ENCODE assay signal across 23 cellular contexts in genomic region chr22:19967850-19968449, GRCh38. TPM values are rescaled to one million over a fixed set of nuclear protein-coding genes. Genes with fewer than 3 reads are reported as not detected.
DNase-seq lines count a peak whose midpoint lies in the region; ATAC-seq, FAIRE-seq and TF ChIP-seq lines count a peak whose summit lies in the region.
"Had no signal": no experiment of that assay in that cellular context is flagged by ENCODE, and none has a peak within 500 bp of the region (broad histone marks: within the 10 kb centered on the region; RNA-seq: fewer than 3 reads in every experiment).

No MANE protein-coding gene starts in this region.

- H3K4me1 ChIP-seq in left ventricle myocardium inferior (peaks cover 25% of the 10 kb centered on the region), K562 (replicated peaks in 1 of 2; ENCODE audit: control insufficient read depth in 2 of 2, insufficient read depth in 2 of 2, low read length in 2 of 2) (peaks cover 4 to 68% of the 10 kb centered on the region in 2 experiments; a peak in 4 of 5 replicates), osteoblast (ENCODE audit: insufficient read depth, low read length) (peaks cover 5% of the 10 kb centered on the region)
- H3K4me1 ChIP-seq: SJSA1 had no signal

- H3K27me3 ChIP-seq in left ventricle myocardium inferior (ENCODE audit: low read depth), result no peaks in the 10 kb centered on the region
- no peaks in the 10 kb centered on the region for H3K27me3 ChIP-seq in K562 (ENCODE audit: control insufficient read depth in 2 of 2, insufficient read depth in 2 of 2, low read length in 2 of 2)
- no peaks in the 10 kb centered on the region for H3K27me3 ChIP-seq in osteoblast (ENCODE audit: insufficient read depth, low read length)
- H3K27me3 ChIP-seq: Peyer's patch, SJSA1 had no signal

- TF ChIP-seq CTCF in left ventricle myocardium inferior (IDR thresholded peaks at IDR 0.05; ENCODE audit: borderline replicate concordance), result no peak
- no peak for TF ChIP-seq CTCF in K562 (IDR thresholded peaks at IDR 0.05 in 2 of 3, conservative IDR thresholded peaks at IDR 0.05 in 1 of 3; ENCODE audit: insufficient read depth in 2 of 3, low read depth in 1 of 3, low read length in 3 of 3)
- no peak for TF ChIP-seq CTCF in osteoblast (IDR thresholded peaks at IDR 0.05; ENCODE audit: extremely low read depth, low read depth, low read length)

- no peak for TF ChIP-seq RAD21 in K562 (CRISPR knock-in tag; conservative IDR thresholded peaks at IDR 0.05 in 1 of 2, IDR thresholded peaks at IDR 0.05 in 1 of 2)

- ATAC-seq in Right ventricle myocardium inferior (no peak), K562 (no peak), HG02798 (IDR thresholded peaks at IDR 0.05; ENCODE audit: poor library complexity, unreplicated experiment) (no peak)

- WGBS in K562 (ENCODE audit: insufficient coverage, low coverage, missing lambda C conversion rate), result 88% methylated on average over 7 of the region's 7 CpGs

- peak; percentile 6 for DNase-seq in Right ventricle myocardium inferior (ENCODE audit: missing footprints)
- DNase-seq in left ventricle myocardium inferior, result no peak
- no peak for DNase-seq in K562 (ENCODE audit: extremely low read depth in 1 of 4, low spot score in 3 of 4)
- DNase-seq in osteoblast (ENCODE audit: insufficient read length, low spot score, missing footprints), result peak; percentile 73
- DNase-seq in HuH-7 (ENCODE audit: low spot score), result no peak
- DNase-seq: Calu3; CD8-positive, alpha-beta memory T cell; DMS153; H9; Karpas-422; MV-4-11; NCI-H1105 treated with DMSO at 0.1 percent for 48 hours; NCI-H2081; NCI-H2171; NCI-H345; NCI-H524; NCI-H82; Peyer's patch had no signal

- no peak overlapping the region for H3K4me3 ChIP-seq in left ventricle myocardium inferior
- H3K4me3 ChIP-seq in K562, result no peak overlapping the region
- H3K4me3 ChIP-seq in osteoblast (ENCODE audit: insufficient read depth, low read length), result no peak overlapping the region
- H3K4me3 ChIP-seq: Peyer's patch, SJSA1 had no signal

- H3K9me3 ChIP-seq in left ventricle myocardium inferior (replicated peaks) (no peaks in the 10 kb centered on the region), K562 (replicated peaks; ENCODE audit: control insufficient read depth, insufficient read depth, low read depth, low read length) (no peaks in the 10 kb centered on the region), osteoblast (ENCODE audit: low read depth, low read length) (no peaks in the 10 kb centered on the region)
- H3K9me3 ChIP-seq: Peyer's patch, SJSA1 had no signal

- POLR2A ChIA-PET in K562 (lab: Yijun Ruan, JAX), result interaction anchor here (0.6 to 13.7 kb wide), 4 partner anchors 12 to 159 kb away, joined by 3 to 115 read pairs (median 27); partner anchors contain the start of genes RANBP1 and TRMT2A

- TF ChIP-seq EP300 in K562 (IDR thresholded peaks at IDR 0.05; ENCODE audit: low read length), result no peak

- no peak for FAIRE-seq in K562 (lab: Jason Lieb, UNC)
- FAIRE-seq: GM12891, HTR-8/SVneo had no signal

- CTCF ChIA-PET in K562 (lab: Yijun Ruan, JAX; ENCODE audit: low intra/inter-chr PET ratio), result interaction anchor here (0.6 to 1.1 kb wide), 4 partner anchors 41 to 161 kb away, joined by 3 to 6 read pairs (median 3); no protein-coding TSS in a partner anchor

- peaks cover 38% of the 10 kb centered on the region; the same call in 1 of the 2 replicates for H4K20me1 ChIP-seq in K562 (replicated peaks; ENCODE audit: control insufficient read depth, insufficient read depth, low read length)
- H4K20me1 ChIP-seq in osteoblast (ENCODE audit: insufficient read depth, low read length), result peaks cover 11% of the 10 kb centered on the region

- BruUV-seq in K562 (replicated peaks; lab: Mats Ljungman, UMichigan), result no TSS peak

- peak; percentile 42 for TF ChIP-seq POLR2A in K562 (conservative IDR thresholded peaks at IDR 0.05)

- H3K36me3 ChIP-seq in left ventricle myocardium inferior (peaks cover 84% of the 10 kb centered on the region), K562 (ENCODE audit: control insufficient read depth, insufficient read depth, low read length) (peaks cover 86% of the 10 kb centered on the region; the same call in 2 of the 3 replicates), osteoblast (ENCODE audit: insufficient read depth, low read length) (peaks cover 39% of the 10 kb centered on the region)

- H2AFZ ChIP-seq in K562 (ENCODE audit: low read depth, low read length), result no peak overlapping the region
- no peak overlapping the region for H2AFZ ChIP-seq in osteoblast (ENCODE audit: low read length)

- in situ Hi-C loops in K562 (cut with MboI), result no loop called here

- H3K9me1 ChIP-seq in K562 (ENCODE audit: control insufficient read depth, insufficient read depth, low read length), result peaks cover 3% of the 10 kb centered on the region

- H3K4me2 ChIP-seq in K562 (ENCODE audit: insufficient read depth, low read length) (no peak overlapping the region), osteoblast (ENCODE audit: insufficient read depth, low read length) (no peak overlapping the region)

- intact Hi-C loops in Right ventricle myocardium inferior (cut with DNase I), result loop anchor here (10.0 kb wide), 1 partner anchor 117 kb away; the partner anchor contains the start of gene DGCR8
- intact Hi-C loops in left ventricle myocardium inferior (cut with micrococcal nuclease), result no loop called here
- intact Hi-C loops in K562 (cut with micrococcal nuclease), result no loop called here

- H3K9ac ChIP-seq in K562 (ENCODE audit: insufficient read depth in 1 of 2, low read depth in 2 of 2, low read length in 2 of 2), result peak overlapping the region in 1 of 2 experiments; percentile 31; a peak in 1 of 4 replicates

- H3K79me2 ChIP-seq in K562 (ENCODE audit: control insufficient read depth, insufficient read depth, low read length), result no peaks in the 10 kb centered on the region
- H3K79me2 ChIP-seq in osteoblast (ENCODE audit: insufficient read depth, low read length), result no peaks in the 10 kb centered on the region

- H3K27ac ChIP-seq in left ventricle myocardium inferior (replicated peaks) (no peak overlapping the region), K562 (ENCODE audit: extremely low read depth, low read depth, low read length) (no peak overlapping the region), osteoblast (ENCODE audit: low read depth, low read length) (no peak overlapping the region)
- H3K27ac ChIP-seq: C4-2B, Peyer's patch, SJSA1 had no signal

RNA-seq across cellular contexts. Expression of gene TXNRD2, which starts 26.3 kb away (rescaled TPM):
- total RNA-seq in Right ventricle myocardium inferior (40.9 TPM), left ventricle myocardium inferior (35.2 TPM), K562 (2014; rRNA removed) (49.4 and 60.7 TPM in 2 replicates), K562 (2014; rRNA removed; fragmentation: Illumina TruSeq; extraction: Trizol) (25.1 and 32.6 TPM in 2 replicates), K562 (2015; rRNA removed; fragmentation: Illumina TruSeq; extraction: Trizol) (45.9 and 50.4 TPM in 2 replicates), K562 (2021) (78.2 and 80.2 TPM in 2 replicates), osteoblast (19.5 and 21.5 TPM in 2 replicates)
- 156 and 367 TPM in 2 replicates for total RNA-seq in K562 (2011; cell fraction: chromatin; rRNA removed; ENCODE audit: low replicate concordance)
- total RNA-seq in K562 (2011; cell fraction: nucleolus; rRNA removed), result 176 and 216 TPM in 2 replicates
- total RNA-seq in K562 (2011; cell fraction: nucleoplasm; rRNA removed), result 160 and 165 TPM in 2 replicates
- polyA plus RNA-seq in K562 (2011; rRNA removed) (50.2 and 93.6 TPM in 2 replicates), K562 (2014; fragmentation: Illumina TruSeq; extraction: Trizol) (45.0 and 66.1 TPM in 2 replicates), K562 (2014; fragmentation: Nextera tagmentation; extraction: Ambion mirVana) (1 to 10 TPM; 3.3 to 4.4 TPM), K562 (2014; rRNA removed) (52.5 and 57.0 TPM in 2 replicates)
- polyA plus RNA-seq in K562 (2011; cell fraction: cytosol; rRNA removed), result 84.2 and 98.0 TPM in 2 replicates
- polyA plus RNA-seq in K562 (2011; cell fraction: nucleus; rRNA removed), result 148 and 181 TPM in 2 replicates
- polyA plus RNA-seq in K562 (2012), result 83.1 and 83.5 TPM in 2 replicates
- 44.4 and 47.5 TPM in 2 replicates for polyA minus RNA-seq in K562 (2011; rRNA and poly(A)+ RNA removed)
- polyA minus RNA-seq in K562 (2011; cell fraction: cytosol; rRNA and poly(A)+ RNA removed), result 55.3 and 75.6 TPM in 2 replicates
- 57.4 and 103 TPM in 2 replicates for polyA minus RNA-seq in K562 (2011; cell fraction: nucleus; rRNA and poly(A)+ RNA removed)

RNA-seq across cellular contexts. Expression of gene COMT, which starts 26.4 kb away (rescaled TPM):
- total RNA-seq in Right ventricle myocardium inferior, result 104 TPM
- total RNA-seq in left ventricle myocardium inferior, result 81.5 TPM
- 125 and 360 TPM in 2 replicates for total RNA-seq in K562 (2011; cell fraction: chromatin; rRNA removed; ENCODE audit: low replicate concordance)
- 500 and 649 TPM in 2 replicates for total RNA-seq in K562 (2011; cell fraction: nucleolus; rRNA removed)
- 301 and 358 TPM in 2 replicates for total RNA-seq in K562 (2011; cell fraction: nucleoplasm; rRNA removed)
- 334 and 497 TPM in 2 replicates for total RNA-seq in K562 (2014; rRNA removed)
- total RNA-seq in K562 (2014; rRNA removed; fragmentation: Illumina TruSeq; extraction: Trizol), result 29.4 and 46.3 TPM in 2 replicates
- 155 and 156 TPM in 2 replicates for total RNA-seq in K562 (2015; rRNA removed; fragmentation: Illumina TruSeq; extraction: Trizol)
- 348 and 351 TPM in 2 replicates for total RNA-seq in K562 (2021)
- polyA plus RNA-seq in K562 (2011; rRNA removed), result 185 and 498 TPM in 2 replicates
- polyA plus RNA-seq in K562 (2011; cell fraction: cytosol; rRNA removed), result 652 and 657 TPM in 2 replicates
- polyA plus RNA-seq in K562 (2011; cell fraction: nucleus; rRNA removed), result 321 and 432 TPM in 2 replicates
- 279 and 699 TPM in 2 replicates for polyA plus RNA-seq in K562 (2012)
- 108 and 305 TPM in 2 replicates for polyA plus RNA-seq in K562 (2014; fragmentation: Illumina TruSeq; extraction: Trizol)
- 10 to 100 TPM; 12.5 to 39.6 TPM for polyA plus RNA-seq in K562 (2014; fragmentation: Nextera tagmentation; extraction: Ambion mirVana)
- polyA plus RNA-seq in K562 (2014; rRNA removed), result 263 and 317 TPM in 2 replicates
- polyA minus RNA-seq in K562 (2011; rRNA and poly(A)+ RNA removed), result 92.9 and 123 TPM in 2 replicates
- polyA minus RNA-seq in K562 (2011; cell fraction: cytosol; rRNA and poly(A)+ RNA removed), result 148 and 344 TPM in 2 replicates
- 63.8 and 154 TPM in 2 replicates for polyA minus RNA-seq in K562 (2011; cell fraction: nucleus; rRNA and poly(A)+ RNA removed)
- 220 and 288 TPM in 2 replicates for total RNA-seq in osteoblast

RNA-seq across cellular contexts. Expression of gene ARVCF, which starts 48.7 kb away (rescaled TPM):
- total RNA-seq in Right ventricle myocardium inferior (30.5 TPM), left ventricle myocardium inferior (25.4 TPM), K562 (2014; rRNA removed) (49.3 and 54.2 TPM in 2 replicates), K562 (2014; rRNA removed; fragmentation: Illumina TruSeq; extraction: Trizol) (2.2 and 4.5 TPM in 2 replicates), K562 (2015; rRNA removed; fragmentation: Illumina TruSeq; extraction: Trizol) (13.3 and 15.6 TPM in 2 replicates), K562 (2021) (46.5 and 50.6 TPM in 2 replicates), osteoblast (19.7 and 27.1 TPM in 2 replicates)
- 114 and 328 TPM in 2 replicates for total RNA-seq in K562 (2011; cell fraction: chromatin; rRNA removed; ENCODE audit: low replicate concordance)
- 214 and 270 TPM in 2 replicates for total RNA-seq in K562 (2011; cell fraction: nucleolus; rRNA removed)
- total RNA-seq in K562 (2011; cell fraction: nucleoplasm; rRNA removed), result 106 and 131 TPM in 2 replicates
- polyA plus RNA-seq in K562 (2011; rRNA removed) (35.2 and 71.6 TPM in 2 replicates), K562 (2014; fragmentation: Illumina TruSeq; extraction: Trizol) (8.0 and 15.9 TPM in 2 replicates), K562 (2014; fragmentation: Nextera tagmentation; extraction: Ambion mirVana) (under 1 TPM; 0.03 to 0.17 TPM), K562 (2014; rRNA removed) (42.5 and 97.4 TPM in 2 replicates)
- polyA plus RNA-seq in K562 (2011; cell fraction: cytosol; rRNA removed), result 134 and 673 TPM in 2 replicates
- 407 and 424 TPM in 2 replicates for polyA plus RNA-seq in K562 (2011; cell fraction: nucleus; rRNA removed)
- polyA plus RNA-seq in K562 (2012), result 30.0 and 31.2 TPM in 2 replicates
- 15.1 and 15.6 TPM in 2 replicates for polyA minus RNA-seq in K562 (2011; rRNA and poly(A)+ RNA removed)
- 24.6 and 52.4 TPM in 2 replicates for polyA minus RNA-seq in K562 (2011; cell fraction: cytosol; rRNA and poly(A)+ RNA removed)
- polyA minus RNA-seq in K562 (2011; cell fraction: nucleus; rRNA and poly(A)+ RNA removed), result 96.8 and 145 TPM in 2 replicates

RNA-seq across cellular contexts. Expression of gene TANGO2, which starts 53.0 kb away (rescaled TPM):
- 54.6 TPM for total RNA-seq in Right ventricle myocardium inferior
- total RNA-seq in left ventricle myocardium inferior, result 71.7 TPM
- 160 and 395 TPM in 2 replicates for total RNA-seq in K562 (2011; cell fraction: chromatin; rRNA removed; ENCODE audit: low replicate concordance)
- total RNA-seq in K562 (2011; cell fraction: nucleolus; rRNA removed), result 227 and 229 TPM in 2 replicates
- 196 and 211 TPM in 2 replicates for total RNA-seq in K562 (2011; cell fraction: nucleoplasm; rRNA removed)
- 70.1 and 95.8 TPM in 2 replicates for total RNA-seq in K562 (2014; rRNA removed)
- total RNA-seq in K562 (2014; rRNA removed; fragmentation: Illumina TruSeq; extraction: Trizol), result 36.1 and 45.9 TPM in 2 replicates
- 55.8 and 57.2 TPM in 2 replicates for total RNA-seq in K562 (2015; rRNA removed; fragmentation: Illumina TruSeq; extraction: Trizol)
- 94.1 and 97.3 TPM in 2 replicates for total RNA-seq in K562 (2021)
- polyA plus RNA-seq in K562 (2011; rRNA removed), result 94.9 and 115 TPM in 2 replicates
- 157 and 209 TPM in 2 replicates for polyA plus RNA-seq in K562 (2011; cell fraction: cytosol; rRNA removed)
- 157 and 195 TPM in 2 replicates for polyA plus RNA-seq in K562 (2011; cell fraction: nucleus; rRNA removed)
- polyA plus RNA-seq in K562 (2012), result 68.2 and 73.0 TPM in 2 replicates
- 88.3 and 89.4 TPM in 2 replicates for polyA plus RNA-seq in K562 (2014; fragmentation: Illumina TruSeq; extraction: Trizol)
- polyA plus RNA-seq in K562 (2014; fragmentation: Nextera tagmentation; extraction: Ambion mirVana), result 10 to 100 TPM; 15.5 to 17.5 TPM
- polyA plus RNA-seq in K562 (2014; rRNA removed), result 89.6 and 92.5 TPM in 2 replicates
- 130 and 186 TPM in 2 replicates for polyA minus RNA-seq in K562 (2011; rRNA and poly(A)+ RNA removed)
- 73.2 and 76.1 TPM in 2 replicates for polyA minus RNA-seq in K562 (2011; cell fraction: cytosol; rRNA and poly(A)+ RNA removed)
- 63.1 and 85.0 TPM in 2 replicates for polyA minus RNA-seq in K562 (2011; cell fraction: nucleus; rRNA and poly(A)+ RNA removed)
- total RNA-seq in osteoblast, result 41.8 and 43.8 TPM in 2 replicates

Comparison
In these comparisons a context has a peak if more than half of its experiments do, and no peak if none do; other contexts are left out.
1. DNase-seq: peak in Right ventricle myocardium inferior (single experiment) and osteoblast (single experiment); none in left ventricle myocardium inferior (single experiment), K562 (0 of 4) and HuH-7 (single experiment).